In genomic region chr6:125533710-125534397, GRCh38 we compare ENCODE assay signal across 1 cellular context.
TF ChIP-seq lines count a peak whose summit lies in the region.

No MANE protein-coding gene starts in this region.

TF ChIP-seq in WTC11, 78 proteins besides CTCF, POLR2A, EP300 and RAD21 (continued from another document):
- TF ChIP-seq, protein P1, sequence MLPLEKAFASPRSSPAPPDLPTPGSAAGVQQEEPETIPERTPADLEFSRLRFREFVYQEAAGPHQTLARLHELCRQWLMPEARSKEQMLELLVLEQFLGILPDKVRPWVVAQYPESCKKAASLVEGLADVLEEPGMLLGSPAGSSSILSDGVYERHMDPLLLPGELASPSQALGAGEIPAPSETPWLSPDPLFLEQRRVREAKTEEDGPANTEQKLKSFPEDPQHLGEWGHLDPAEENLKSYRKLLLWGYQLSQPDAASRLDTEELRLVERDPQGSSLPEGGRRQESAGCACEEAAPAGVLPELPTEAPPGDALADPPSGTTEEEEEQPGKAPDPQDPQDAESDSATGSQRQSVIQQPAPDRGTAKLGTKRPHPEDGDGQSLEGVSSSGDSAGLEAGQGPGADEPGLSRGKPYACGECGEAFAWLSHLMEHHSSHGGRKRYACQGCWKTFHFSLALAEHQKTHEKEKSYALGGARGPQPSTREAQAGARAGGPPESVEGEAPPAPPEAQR (CRISPR knock-in tag; IDR thresholded peaks at IDR 0.05): no peak
- peak; percentile 51; the same call in 1 of the 2 replicates for TF ChIP-seq TEAD1 (CRISPR knock-in tag; IDR thresholded peaks at IDR 0.05)
